10 cellular contexts compared by ENCODE assay signal in genomic region chr13:71218960-71219359, GRCh38.
DNase-seq lines count a peak whose midpoint lies in the region; ATAC-seq and TF ChIP-seq lines count a peak whose summit lies in the region.
"Had no signal": no experiment of that assay in that cellular context is flagged by ENCODE, and none has a peak within 500 bp of the region (broad histone marks: within the 10 kb centered on the region; RNA-seq: fewer than 3 reads in every experiment).

No MANE protein-coding gene starts in this region.

- no peak overlapping the region for H3K4me3 ChIP-seq in epithelial cell of esophagus (ENCODE audit: low read length)
- no peak overlapping the region for H3K4me3 ChIP-seq in ascending aorta

- H3K9me3 ChIP-seq in ascending aorta: no peaks in the 10 kb centered on the region

- H3K27me3 ChIP-seq in ascending aorta: no peaks in the 10 kb centered on the region

- no peaks in the 10 kb centered on the region for H3K4me1 ChIP-seq in ascending aorta

- DNase-seq in ACHN: peak; percentile 4
- peak; percentile 76 for DNase-seq in NCI-H748 (lab: John Stamatoyannopoulos, UW; ENCODE audit: unreplicated experiment)
- peak; percentile 17 for DNase-seq in epithelial cell of esophagus (ENCODE audit: low read depth)
- no peak for DNase-seq in activated T-cell treated with anti-CD3 and anti-CD28 coated beads, Interleukin-2, amount 50 U/mL, for 48 hours
- no peak for DNase-seq in HK-2 (ENCODE audit: unreplicated experiment)
- DNase-seq in ascending aorta (ENCODE audit: low spot score in 2 of 2): no peak
- DNase-seq: activated CD8-positive, alpha-beta memory T cell treated with anti-CD3 and anti-CD28 coated beads, Interleukin-2, amount 10 ng/mL, durations not matched to agents 7 days and 5 days; CD4-positive, alpha-beta T cell had no signal

- H3K36me3 ChIP-seq in ascending aorta: no peaks in the 10 kb centered on the region

- intact Hi-C loops in ascending aorta (cut with DNase I): no loop called here

- in situ Hi-C loops in ACHN (cut with HindIII; ENCODE audit: low pct_ligation_motif_present, low pct_unique_long_range_greater_than_20kb, low sequenced_read_pairs): no loop called here

- H3K27ac ChIP-seq in ascending aorta: no peak overlapping the region

- ATAC-seq in GM18870 (IDR thresholded peaks at IDR 0.05; ENCODE audit: unreplicated experiment) (peak; percentile 55), HG03354 (IDR thresholded peaks at IDR 0.05; ENCODE audit: poor library complexity, severe bottlenecking, unreplicated experiment) (no peak)
- ATAC-seq: activated CD8-positive, alpha-beta memory T cell treated with anti-CD3 and anti-CD28 coated beads, Interleukin-2, amount 10 ng/mL, durations not matched to agents 7 days and 5 days had no signal

- TF ChIP-seq CTCF in epithelial cell of esophagus (IDR thresholded peaks at IDR 0.05; ENCODE audit: insufficient read depth, low read depth, low read length, missing control alignments) (peak; percentile 29), ascending aorta (IDR thresholded peaks at IDR 0.05) (peak in 1 of 3 experiments; percentile 5)

Comparison
In these comparisons a context has a peak if more than half of its experiments do, and no peak if none do; other contexts are left out.
1. DNase-seq: peak in ACHN (single experiment), NCI-H748 (single experiment) and epithelial cell of esophagus (single experiment); none in activated T-cell treated with anti-CD3 and anti-CD28 coated beads, Interleukin-2, amount 50 U/mL, for 48 hours (0 of 2), HK-2 (single experiment) and ascending aorta (0 of 2).